22 cellular contexts compared by ENCODE assay signal in the genomic region with DNA sequence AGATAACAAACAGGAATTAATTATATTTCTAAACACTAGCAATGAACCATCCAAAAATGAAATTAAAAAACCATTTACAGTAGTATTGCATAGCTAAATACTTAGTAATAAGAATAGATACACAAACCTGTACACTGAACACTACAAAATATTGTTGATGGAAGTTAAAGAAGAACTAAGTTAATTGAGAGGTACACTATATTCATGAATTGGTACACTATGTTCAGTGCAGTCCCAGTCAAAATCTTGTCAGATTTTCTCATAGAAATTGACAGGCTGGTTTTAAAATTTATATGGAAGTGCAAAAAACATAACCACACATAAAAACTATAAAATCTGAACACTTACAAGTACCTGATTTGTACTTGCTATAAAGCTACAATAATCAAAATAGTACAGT.
"Had no signal": no experiment of that assay in that cellular context is flagged by ENCODE, and none has a peak within 500 bp of the region (broad histone marks: within the 10 kb centered on the region; RNA-seq: fewer than 3 reads in every experiment).

No MANE protein-coding gene starts in this region.

- DNase-seq: colonic mucosa; cortex of kidney; effector CD8-positive, alpha-beta T cell; foreskin keratinocyte; heart left ventricle; hypothalamus; immature natural killer cell; islet precursor cell; left cardiac atrium; left lung; left ventricle myocardium superior; lower lobe of right lung; mesenchymal stem cell; mucosa of descending colon; naive B cell; naive thymus-derived CD8-positive, alpha-beta T cell had no signal

- H3K27ac Mint-ChIP-seq: dendritic cell treated with granulocyte-macrophage colony-stimulating factor and Interleukin-4, amounts not matched to agents 40 ng/mL and 50 ng/mL, for 4 days; immature natural killer cell; mesothelial cell of epicardium had no signal

- H3K27me3 Mint-ChIP-seq: dendritic cell treated with granulocyte-macrophage colony-stimulating factor and Interleukin-4, amounts not matched to agents 40 ng/mL and 50 ng/mL, for 4 days; naive B cell; naive thymus-derived CD8-positive, alpha-beta T cell had no signal

- ATAC-seq: foreskin keratinocyte; gastroesophageal sphincter; heart left ventricle; left cardiac atrium; left lung; left ventricle myocardium superior; lower lobe of right lung; mucosa of descending colon; naive thymus-derived CD8-positive, alpha-beta T cell had no signal

- FAIRE-seq: endothelial cell of umbilical vein had no signal

- H3K36me3 ChIP-seq: colonic mucosa, esophagus muscularis mucosa, gastroesophageal sphincter, heart left ventricle, left lung, lower lobe of right lung had no signal

- H3K4me3 ChIP-seq: colonic mucosa, esophagus muscularis mucosa, gastroesophageal sphincter, heart left ventricle, hepatocyte, left lung, lower lobe of right lung, mucosa of descending colon had no signal

- H3K9me3 ChIP-seq: colonic mucosa had no signal

- H3K4me3 Mint-ChIP-seq: dendritic cell treated with granulocyte-macrophage colony-stimulating factor and Interleukin-4, amounts not matched to agents 40 ng/mL and 50 ng/mL, for 4 days; immature natural killer cell; mesothelial cell of epicardium; naive B cell had no signal

- H3K27ac ChIP-seq: colonic mucosa, esophagus muscularis mucosa, foreskin keratinocyte, gastroesophageal sphincter, heart left ventricle, hepatocyte, left lung, lower lobe of right lung had no signal

- H3K4me1 ChIP-seq: colonic mucosa, foreskin keratinocyte had no signal

- H3K36me3 Mint-ChIP-seq: immature natural killer cell had no signal
